Comparison of ENCODE assay signal across 11 cellular contexts in the genomic region with DNA sequence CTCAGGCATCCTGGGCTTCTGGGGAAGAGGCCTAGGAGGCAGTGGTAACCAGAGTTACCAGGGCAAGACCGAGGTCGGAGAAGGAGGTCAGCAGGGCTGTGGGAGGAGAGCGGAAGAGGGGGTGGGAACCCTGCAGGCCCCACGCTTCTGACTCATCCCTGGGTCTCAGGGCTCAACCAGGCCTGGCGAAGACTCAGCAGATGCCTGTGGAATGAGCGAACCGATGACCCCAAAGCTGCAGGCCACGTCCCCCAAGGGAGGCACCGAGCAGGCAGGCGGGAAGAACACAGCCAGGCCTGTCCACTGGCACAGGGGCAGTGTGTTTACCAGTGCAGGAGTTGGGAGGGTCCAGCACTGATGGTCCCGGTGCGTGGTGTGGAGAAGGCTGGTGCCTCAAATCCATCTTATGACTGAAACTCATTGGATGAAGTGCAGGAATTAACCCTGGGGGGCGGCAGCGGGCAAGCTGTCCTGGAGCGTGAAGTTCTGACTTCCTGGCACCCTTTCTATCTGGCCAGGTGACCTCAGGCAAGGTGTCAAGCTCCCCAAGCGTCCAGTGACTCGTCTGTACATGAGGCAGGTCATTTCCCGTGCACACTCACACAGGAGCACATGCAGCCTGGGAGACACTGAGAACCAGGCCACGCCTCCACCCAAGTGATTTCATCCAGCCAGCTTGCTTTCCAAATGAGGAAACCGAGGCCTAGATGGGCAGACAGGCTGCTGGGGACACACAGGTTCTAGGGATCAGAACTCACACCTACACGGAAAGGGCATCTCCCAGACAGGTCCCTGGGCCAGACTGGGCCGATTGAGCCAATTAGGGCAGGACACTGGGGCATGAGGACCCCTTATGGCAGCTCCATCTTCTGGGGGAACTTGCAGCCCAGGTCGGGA.
DNase-seq lines count a peak whose midpoint lies in the region; TF ChIP-seq lines count a peak whose summit lies in the region.
"Had no signal": no experiment of that assay in that cellular context is flagged by ENCODE, and none has a peak within 500 bp of the region (broad histone marks: within the 10 kb centered on the region; RNA-seq: fewer than 3 reads in every experiment).

No MANE protein-coding gene starts in this region.

- H3K4me2 ChIP-seq in hepatocyte, result no peak overlapping the region

- TF ChIP-seq CTCF in ascending aorta (IDR thresholded peaks at IDR 0.05) (no peak), hepatocyte (IDR thresholded peaks at IDR 0.05; ENCODE audit: poor library complexity) (no peak), retinal pigment epithelial cell (conservative IDR thresholded peaks at IDR 0.05; ENCODE audit: low read depth, low read length) (no peak)

- no peaks in the 10 kb centered on the region for H3K9me2 ChIP-seq in hepatocyte (replicated peaks; ENCODE audit: insufficient read depth)

- H4K20me1 ChIP-seq in hepatocyte (ENCODE audit: insufficient read depth, poor library complexity, severe bottlenecking), result no peaks in the 10 kb centered on the region

- H3K4me1 Mint-ChIP-seq in activated T-helper 1 cell treated with anti-CD3 and anti-CD28 coated beads, Interleukin-12 subunit alpha, Interleukin-12 subunit beta, Interleukin-2, Interleukin-4 antibody, amounts not matched to agents 30 ng/mL and 10 ng/mL and 1 ng/mL, durations not matched to agents 14 hours and 24 hours and 36 hours (ENCODE audit: low read depth), result no peaks in the 10 kb centered on the region
- H3K4me1 Mint-ChIP-seq: stimulated activated naive B cell treated with anti-CD40 and anti-IgM and Interleukin-4, amounts not matched to agents 10 μg/mL and 1 μg/mL and 100 μg/mL, for 72 hours had no signal

- H3K4me3 ChIP-seq in ascending aorta (no peak overlapping the region), hepatocyte (no peak overlapping the region), retinal pigment epithelial cell (ENCODE audit: low read length) (no peak overlapping the region)

- H3K9me3 Mint-ChIP-seq in activated T-helper 1 cell treated with anti-CD3 and anti-CD28 coated beads, Interleukin-12 subunit alpha, Interleukin-12 subunit beta, Interleukin-2, Interleukin-4 antibody, amounts not matched to agents 30 ng/mL and 10 ng/mL and 1 ng/mL, durations not matched to agents 14 hours and 24 hours and 36 hours, result no peaks in the 10 kb centered on the region
- H3K9me3 Mint-ChIP-seq: natural killer cell treated with Interleukin-12 subunit alpha and Interleukin-12 subunit beta and Interleukin-15 and Interleukin-18, amount 100 ng/mL, for 72 hours; stimulated activated naive B cell treated with anti-CD40 and anti-IgM and Interleukin-4, amounts not matched to agents 10 μg/mL and 1 μg/mL and 100 μg/mL, for 72 hours had no signal

- H3K4me1 ChIP-seq in ascending aorta (peaks cover 0 to 13% of the 10 kb centered on the region in 2 donors), hepatocyte (ENCODE audit: insufficient read depth) (peaks cover 15% of the 10 kb centered on the region)

- no peak overlapping the region for H2AFZ ChIP-seq in hepatocyte

- no peak overlapping the region for H3K4me3 Mint-ChIP-seq in activated T-helper 1 cell treated with anti-CD3 and anti-CD28 coated beads, Interleukin-12 subunit alpha, Interleukin-12 subunit beta, Interleukin-2, Interleukin-4 antibody, amounts not matched to agents 30 ng/mL and 10 ng/mL and 1 ng/mL, durations not matched to agents 14 hours and 24 hours and 36 hours
- H3K4me3 Mint-ChIP-seq: natural killer cell treated with Interleukin-12 subunit alpha and Interleukin-12 subunit beta and Interleukin-15 and Interleukin-18, amount 100 ng/mL, for 72 hours; stimulated activated naive B cell treated with anti-CD40 and anti-IgM and Interleukin-4, amounts not matched to agents 10 μg/mL and 1 μg/mL and 100 μg/mL, for 72 hours had no signal

- peak; percentile 76 for DNase-seq in Daoy (ENCODE audit: low read depth)
- peak in 1 of 2 donors; percentile 92 for DNase-seq in ascending aorta (ENCODE audit: low spot score in 2 of 2)
- peak; percentile 74 for DNase-seq in hepatocyte (ENCODE audit: low spot score)
- DNase-seq in retinal pigment epithelial cell (ENCODE audit: low read depth), result peak; percentile 83
- no peak for DNase-seq in HPDE6-E6E7 (ENCODE audit: extremely low spot score)
- DNase-seq in activated T-helper 1 cell treated with anti-CD3 and anti-CD28 coated beads, Interleukin-12 subunit alpha, Interleukin-12 subunit beta, Interleukin-2, Interleukin-4 antibody, amounts not matched to agents 30 ng/mL and 10 ng/mL and 1 ng/mL, durations not matched to agents 14 hours and 24 hours and 36 hours (ENCODE audit: low spot score), result no peak
- no peak for DNase-seq in NCI-H2081 (lab: John Stamatoyannopoulos, UW)
- DNase-seq in NK-92 treated with Interleukin-12 subunit alpha and Interleukin-12 subunit beta, amount 100 ng/mL, for 24 hours (lab: John Stamatoyannopoulos, UW), result no peak
- DNase-seq: activated CD4-positive, alpha-beta T cell treated with anti-CD3 and anti-CD28 coated beads for 4 hours; stimulated activated naive B cell treated with anti-CD40 and anti-IgM and Interleukin-4, amounts not matched to agents 10 μg/mL and 1 μg/mL and 100 μg/mL, for 72 hours had no signal

- no peaks in the 10 kb centered on the region for H3K36me3 ChIP-seq in ascending aorta
- no peaks in the 10 kb centered on the region for H3K36me3 ChIP-seq in hepatocyte (replicated peaks; ENCODE audit: insufficient read depth, low read depth)

- intact Hi-C loops in ascending aorta (cut with DNase I), result no loop called here
- intact Hi-C loops in activated T-helper 1 cell treated with anti-CD3 and anti-CD28 coated beads, Interleukin-12 subunit alpha, Interleukin-12 subunit beta, Interleukin-2, Interleukin-4 antibody, amounts not matched to agents 30 ng/mL and 10 ng/mL and 1 ng/mL, durations not matched to agents 14 hours and 24 hours and 36 hours (cut with micrococcal nuclease), result no loop called here

- H3K27ac ChIP-seq in ascending aorta, result peak overlapping the region; percentile 62 to 82
- peak overlapping the region; percentile 85 for H3K27ac ChIP-seq in hepatocyte

- H3K9me3 ChIP-seq in ascending aorta, result no peaks in the 10 kb centered on the region
- no peaks in the 10 kb centered on the region for H3K9me3 ChIP-seq in hepatocyte (ENCODE audit: low read depth)

- H3K27me3 ChIP-seq in ascending aorta, result no peaks in the 10 kb centered on the region
- no peaks in the 10 kb centered on the region for H3K27me3 ChIP-seq in hepatocyte

- WGBS in hepatocyte (ENCODE audit: low lambda C conversion rate, missing lambda C conversion rate), result 83% methylated on average over 23 of the region's 23 CpGs

- H3K36me3 Mint-ChIP-seq in activated T-helper 1 cell treated with anti-CD3 and anti-CD28 coated beads, Interleukin-12 subunit alpha, Interleukin-12 subunit beta, Interleukin-2, Interleukin-4 antibody, amounts not matched to agents 30 ng/mL and 10 ng/mL and 1 ng/mL, durations not matched to agents 14 hours and 24 hours and 36 hours (ENCODE audit: low read depth), result no peaks in the 10 kb centered on the region
- H3K36me3 Mint-ChIP-seq: natural killer cell treated with Interleukin-12 subunit alpha and Interleukin-12 subunit beta and Interleukin-15 and Interleukin-18, amount 100 ng/mL, for 72 hours; stimulated activated naive B cell treated with anti-CD40 and anti-IgM and Interleukin-4, amounts not matched to agents 10 μg/mL and 1 μg/mL and 100 μg/mL, for 72 hours had no signal

- H3K27me3 Mint-ChIP-seq in activated T-helper 1 cell treated with anti-CD3 and anti-CD28 coated beads, Interleukin-12 subunit alpha, Interleukin-12 subunit beta, Interleukin-2, Interleukin-4 antibody, amounts not matched to agents 30 ng/mL and 10 ng/mL and 1 ng/mL, durations not matched to agents 14 hours and 24 hours and 36 hours (ENCODE audit: insufficient read depth), result no peaks in the 10 kb centered on the region
- H3K27me3 Mint-ChIP-seq: natural killer cell treated with Interleukin-12 subunit alpha and Interleukin-12 subunit beta and Interleukin-15 and Interleukin-18, amount 100 ng/mL, for 72 hours; stimulated activated naive B cell treated with anti-CD40 and anti-IgM and Interleukin-4, amounts not matched to agents 10 μg/mL and 1 μg/mL and 100 μg/mL, for 72 hours had no signal

- H3K27ac Mint-ChIP-seq in activated T-helper 1 cell treated with anti-CD3 and anti-CD28 coated beads, Interleukin-12 subunit alpha, Interleukin-12 subunit beta, Interleukin-2, Interleukin-4 antibody, amounts not matched to agents 30 ng/mL and 10 ng/mL and 1 ng/mL, durations not matched to agents 14 hours and 24 hours and 36 hours, result no peak overlapping the region
- H3K27ac Mint-ChIP-seq: natural killer cell treated with Interleukin-12 subunit alpha and Interleukin-12 subunit beta and Interleukin-15 and Interleukin-18, amount 100 ng/mL, for 72 hours; stimulated activated naive B cell treated with anti-CD40 and anti-IgM and Interleukin-4, amounts not matched to agents 10 μg/mL and 1 μg/mL and 100 μg/mL, for 72 hours had no signal

- H3K79me2 ChIP-seq in hepatocyte, result peaks cover 5% of the 10 kb centered on the region

Comparison
In these comparisons a context has a peak if more than half of its experiments do, and no peak if none do; other contexts are left out.
1. DNase-seq: peak in Daoy (single experiment), hepatocyte (single experiment) and retinal pigment epithelial cell (single experiment); none in HPDE6-E6E7 (single experiment), activated T-helper 1 cell treated with anti-CD3 and anti-CD28 coated beads, Interleukin-12 subunit alpha, Interleukin-12 subunit beta, Interleukin-2, Interleukin-4 antibody, amounts not matched to agents 30 ng/mL and 10 ng/mL and 1 ng/mL, durations not matched to agents 14 hours and 24 hours and 36 hours (single experiment), NCI-H2081 (0 of 2) and NK-92 treated with Interleukin-12 subunit alpha and Interleukin-12 subunit beta, amount 100 ng/mL, for 24 hours (single experiment).